Comparison of ENCODE assay signal across 8 cellular contexts in genomic region chr11:18650859-18651557, GRCh38. TPM values are rescaled to one million over a fixed set of nuclear protein-coding genes. Genes with fewer than 3 reads are reported as not detected.
DNase-seq lines count a peak whose midpoint lies in the region; ATAC-seq and TF ChIP-seq lines count a peak whose summit lies in the region.

No MANE protein-coding gene starts in this region.

- H3K9me3 ChIP-seq in gastrocnemius medialis = no peaks in the 10 kb centered on the region

- peak; percentile 20 for DNase-seq in COR-L47 (lab: John Stamatoyannopoulos, UW)
- peak; percentile 82 for DNase-seq in NAMALWA (ENCODE audit: low spot score)
- DNase-seq in activated CD4-positive, alpha-beta T cell treated with anti-CD3 and anti-CD28 coated beads for 48 hours = peak; percentile 60
- DNase-seq in foreskin keratinocyte = peak in 1 of 2 donors; percentile 28
- DNase-seq in gastrocnemius medialis = peak in 1 of 2 donors; percentile 37
- DNase-seq in NCI-H510A treated with DMSO at 0.1 percent for 48 hours (lab: John Stamatoyannopoulos, UW) = no peak
- no peak for DNase-seq in NCI-H774 (lab: John Stamatoyannopoulos, UW)

- no peak overlapping the region for H3K4me3 ChIP-seq in gastrocnemius medialis

- ATAC-seq in GM19395 (IDR thresholded peaks at IDR 0.05; ENCODE audit: unreplicated experiment) = peak; percentile 60
- peak; percentile 66 for ATAC-seq in foreskin keratinocyte
- ATAC-seq in gastrocnemius medialis = peak in 1 of 2 donors; percentile 78

- no peaks in the 10 kb centered on the region for H3K36me3 ChIP-seq in gastrocnemius medialis

- intact Hi-C loops in gastrocnemius medialis (cut with DNase I; ENCODE audit: low total_unique reads) = no loop called here

- TF ChIP-seq CTCF in foreskin keratinocyte (conservative IDR thresholded peaks at IDR 0.05) (peak; percentile 88), gastrocnemius medialis (IDR thresholded peaks at IDR 0.05 in 4 of 5, conservative IDR thresholded peaks at IDR 0.05 in 1 of 5) (peak in 4 of 5 experiments; percentile 50 to 56 (median 53))

- no peak for TF ChIP-seq POLR2A in gastrocnemius medialis (IDR thresholded peaks at IDR 0.05)

- no peaks in the 10 kb centered on the region for H3K4me1 ChIP-seq in foreskin keratinocyte
- H3K4me1 ChIP-seq in gastrocnemius medialis = no peaks in the 10 kb centered on the region

- in situ Hi-C loops in gastrocnemius medialis (cut with MboI; ENCODE audit: low sequenced_read_pairs in 4 of 4) = no loop called here

- H3K27me3 ChIP-seq in foreskin keratinocyte (no peaks in the 10 kb centered on the region), gastrocnemius medialis (no peaks in the 10 kb centered on the region)

- H3K27ac ChIP-seq in foreskin keratinocyte (no peak overlapping the region), gastrocnemius medialis (no peak overlapping the region)

RNA-seq across cellular contexts. Expression of gene SPTY2D1, which starts 16.9 kb away (rescaled TPM):
- total RNA-seq in foreskin keratinocyte (18.3 and 19.6 TPM in 2 replicates), gastrocnemius medialis (10 to 100 TPM; 13.3 to 21.7 (median 17.7) TPM)
- 3.7 and 4.1 TPM in 2 replicates for polyA plus RNA-seq in foreskin keratinocyte

RNA-seq across cellular contexts. Expression of gene TMEM86A, which starts 47.6 kb away (rescaled TPM):
- total RNA-seq in foreskin keratinocyte (0.71 and 1.3 TPM in 2 replicates), gastrocnemius medialis (1 to 10 TPM; 1.7 to 3.6 (median 2.8) TPM)
- 0.71 and 1.7 TPM in 2 replicates for polyA plus RNA-seq in foreskin keratinocyte

RNA-seq across cellular contexts. Expression of gene MISFA, which starts 51.4 kb away (rescaled TPM):
- 0.65 and 0.74 TPM in 2 replicates for total RNA-seq in foreskin keratinocyte
- 0.48 and 0.66 TPM in 2 replicates for polyA plus RNA-seq in foreskin keratinocyte
- total RNA-seq in gastrocnemius medialis = 10 to 100 TPM in 1 of 4 donors, 1 to 10 TPM in 2, not detected in 1; 4.5 to 14.1 (median 4.5) TPM

Comparison
In these comparisons a context has a peak if more than half of its experiments do, and no peak if none do; other contexts are left out.
1. DNase-seq: peak in COR-L47 (single experiment), NAMALWA (single experiment) and activated CD4-positive, alpha-beta T cell treated with anti-CD3 and anti-CD28 coated beads for 48 hours (single experiment); none in NCI-H510A treated with DMSO at 0.1 percent for 48 hours (single experiment) and NCI-H774 (single experiment).